ENCODE assay signal across 7 cellular contexts in genomic region chr4:1026115-1026514, GRCh38. TPM values are rescaled to one million over a fixed set of nuclear protein-coding genes. Genes with fewer than 3 reads are reported as not detected.
DNase-seq lines count a peak whose midpoint lies in the region; ATAC-seq and TF ChIP-seq lines count a peak whose summit lies in the region.

No MANE protein-coding gene starts in this region.

- no peaks in the 10 kb centered on the region for H3K9me3 Mint-ChIP-seq in mesothelial cell of epicardium

- H3K4me1 ChIP-seq in aorta (ENCODE audit: control insufficient read depth in 1 of 2, insufficient read depth in 2 of 2, low read length in 2 of 2): no peaks in the 10 kb centered on the region

- DNase-seq in SW480 (ENCODE audit: low spot score) (peak; percentile 56), germinal center (ENCODE audit: low spot score) (peak; percentile 83), aorta (no peak), mesothelial cell of epicardium (ENCODE audit: low spot score in 2 of 2, unreplicated experiment in 2 of 2) (no peak), ureter (ENCODE audit: low spot score) (no peak)

- no peaks in the 10 kb centered on the region for H3K36me3 ChIP-seq in aorta (ENCODE audit: control insufficient read depth in 1 of 2, insufficient read depth in 2 of 2, low read length in 1 of 2)

- no peak overlapping the region for H3K4me3 Mint-ChIP-seq in mesothelial cell of epicardium

- H3K4me1 Mint-ChIP-seq in mesothelial cell of epicardium: no peaks in the 10 kb centered on the region

- no peaks in the 10 kb centered on the region for H3K9me3 ChIP-seq in aorta (ENCODE audit: control insufficient read depth, low read length)

- TF ChIP-seq CTCF in mesothelial cell of epicardium (IDR thresholded peaks at IDR 0.05; ENCODE audit: unreplicated experiment): no peak

- peaks cover 7% of the 10 kb centered on the region for H3K36me3 Mint-ChIP-seq in mesothelial cell of epicardium

- intact Hi-C loops in aorta (cut with DNase I): no loop called here

- H3K27ac ChIP-seq in aorta (ENCODE audit: low read depth in 1 of 2, low read length in 2 of 2): no peak overlapping the region

- no peaks in the 10 kb centered on the region for H3K27me3 ChIP-seq in aorta (ENCODE audit: control insufficient read depth in 1 of 2, insufficient read depth in 2 of 2, low read length in 1 of 2)

- WGBS in aorta, 2 donors: 49 to 51% methylated on average over 17 of the region's 17 CpGs

- no peaks in the 10 kb centered on the region for H3K27me3 Mint-ChIP-seq in mesothelial cell of epicardium (ENCODE audit: low read depth)

- ATAC-seq in GM18520 (IDR thresholded peaks at IDR 0.05; ENCODE audit: unreplicated experiment) (peak; percentile 49), HG02610 (IDR thresholded peaks at IDR 0.05; ENCODE audit: unreplicated experiment) (peak; percentile 60), aorta (ENCODE audit: low FRiP score) (peak; percentile 9)

- no peak overlapping the region for H3K4me3 ChIP-seq in aorta (ENCODE audit: low read length in 2 of 2)

- H3K27ac Mint-ChIP-seq in mesothelial cell of epicardium: no peak overlapping the region

RNA-seq across cellular contexts. Expression of gene FGFRL1, which starts 14.7 kb away (rescaled TPM):
- 10 to 100 TPM; 28.9 to 32.9 TPM for total RNA-seq in aorta
- 10 to 100 TPM in 1 of 2 donors, 1 to 10 TPM in 1; 6.9 to 19.5 TPM for polyA plus RNA-seq in aorta
- 35.2 to 37.7 TPM (median 37.4 TPM) in 3 replicates for total RNA-seq in mesothelial cell of epicardium
- total RNA-seq in ureter: 13.0 TPM

RNA-seq across cellular contexts. Expression of gene SLC26A1, which starts 32.9 kb away (rescaled TPM):
- total RNA-seq in aorta: under 1 TPM in 1 of 2 donors, not detected in 1; 0.45 TPM
- polyA plus RNA-seq in aorta: under 1 TPM; 0.38 to 0.87 TPM
- total RNA-seq in mesothelial cell of epicardium: 0.23 to 0.63 TPM (median 0.38 TPM) in 3 replicates
- 0.18 TPM for total RNA-seq in ureter

RNA-seq across cellular contexts. Expression of gene IDUA, which starts 39.3 kb away (rescaled TPM):
- total RNA-seq in aorta (10 to 100 TPM; 27.5 to 44.2 TPM), mesothelial cell of epicardium (63.3 to 68.6 TPM (median 65.8 TPM) in 3 replicates), ureter (76.4 TPM)
- polyA plus RNA-seq in aorta: 10 to 100 TPM in 1 of 2 donors, 1 to 10 TPM in 1; 5.9 to 42.5 TPM

RNA-seq across cellular contexts. Expression of gene DGKQ, which starts 52.7 kb away (rescaled TPM):
- total RNA-seq in aorta (10 to 100 TPM; 11.2 to 14.2 TPM), mesothelial cell of epicardium (15.2 to 16.2 TPM (median 15.6 TPM) in 3 replicates), ureter (17.0 TPM)
- polyA plus RNA-seq in aorta: 10 to 100 TPM in 1 of 2 donors, 1 to 10 TPM in 1; 5.4 to 13.4 TPM

Comparison
In these comparisons a context has a peak if more than half of its experiments do, and no peak if none do; other contexts are left out.
1. ATAC-seq: peak in every context shown above with its lines; median percentile 60 in HG02610; 49 in GM18520; 9 in aorta.
2. DNase-seq: peak in SW480 (single experiment) and germinal center (single experiment); none in aorta (0 of 2), mesothelial cell of epicardium (0 of 2) and ureter (single experiment).